20 cellular contexts compared by ENCODE assay signal in the genomic region with DNA sequence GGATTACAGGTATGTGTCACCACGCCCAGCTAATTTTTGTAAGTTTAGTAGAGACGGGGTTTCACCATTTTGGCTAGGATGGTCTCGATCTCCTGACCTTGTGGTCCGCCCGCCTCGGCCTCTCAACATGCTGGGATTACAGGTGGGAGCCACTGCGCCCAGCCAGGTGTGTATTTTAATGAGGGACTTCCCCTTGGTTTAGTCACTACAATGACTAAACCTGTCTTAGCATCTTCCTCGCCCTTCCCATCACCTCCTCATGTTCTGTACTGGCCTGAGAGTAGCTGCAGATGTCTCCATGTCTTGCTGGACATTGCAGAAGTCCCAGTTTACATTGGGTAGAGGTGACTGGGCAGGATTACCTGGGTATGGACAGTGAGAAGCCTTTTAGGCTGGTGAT. TPM values are rescaled to one million over a fixed set of nuclear protein-coding genes. Genes with fewer than 3 reads are reported as not detected.
A peak's percentile ranks its signal among the peaks of the same experiment; 100 is the strongest.
DNase-seq lines count a peak whose midpoint lies in the region; ATAC-seq and TF ChIP-seq lines count a peak whose summit lies in the region.
"Had no signal": no experiment of that assay in that cellular context is flagged by ENCODE, and none has a peak within 500 bp of the region (broad histone marks: within the 10 kb centered on the region; RNA-seq: fewer than 3 reads in every experiment).

No MANE protein-coding gene starts in this region.

- peaks cover 82% of the 10 kb centered on the region for H3K4me1 ChIP-seq in CD8-positive, alpha-beta memory T cell (ENCODE audit: insufficient read depth, low read length)

- peaks cover 76% of the 10 kb centered on the region for H3K4me1 Mint-ChIP-seq in activated CD4-positive, alpha-beta T cell treated with anti-CD3 and anti-CD28 coated beads, Interleukin-2, amount 10 ng/mL, durations not matched to agents 7 days and 5 days
- peaks cover 67 to 78% (median 77%) of the 10 kb centered on the region in 3 donors for H3K4me1 Mint-ChIP-seq in CD8-positive, alpha-beta memory T cell
- peaks cover 78% of the 10 kb centered on the region for H3K4me1 Mint-ChIP-seq in activated CD8-positive, alpha-beta T cell treated with anti-CD3 and anti-CD28 coated beads for 36 hours (ENCODE audit: low read depth)
- H3K4me1 Mint-ChIP-seq in memory B cell: peaks cover 39% of the 10 kb centered on the region

- H3K4me3 ChIP-seq in CD8-positive, alpha-beta memory T cell (ENCODE audit: low read length): peak overlapping the region; percentile 17
- H3K4me3 ChIP-seq: ascending aorta, esophagus muscularis mucosa, left lung, SJCRH30, thoracic aorta had no signal

- H3K9me3 ChIP-seq in CD8-positive, alpha-beta memory T cell (ENCODE audit: low read length): no peaks in the 10 kb centered on the region
- H3K9me3 ChIP-seq: ascending aorta, esophagus muscularis mucosa, left lung, SJCRH30, thoracic aorta had no signal

- POLR2A ChIA-PET in activated CD4-positive, alpha-beta T cell treated with anti-CD3 and anti-CD28 coated beads, Interleukin-2, amount 10 ng/mL, durations not matched to agents 7 days and 5 days (lab: Charles Lee): no interaction called here
- POLR2A ChIA-PET in CD8-positive, alpha-beta memory T cell (lab: Charles Lee): interaction anchor here (0.6 kb wide), 1 partner anchor 37 kb away, joined by 5 read pairs; the partner anchor contains the start of genes PRMT7 and SLC7A6OS
- POLR2A ChIA-PET in activated CD8-positive, alpha-beta T cell treated with anti-CD3 and anti-CD28 coated beads for 36 hours (lab: Charles Lee): interaction anchor here (0.7 to 5.9 kb wide), 9 partner anchors 10 to 255 kb away, joined by 3 to 42 read pairs (median 4); partner anchors contain the start of genes PRMT7, SLC7A6 and SLC7A6OS

- H3K4me3 Mint-ChIP-seq in activated CD4-positive, alpha-beta T cell treated with anti-CD3 and anti-CD28 coated beads, Interleukin-2, amount 10 ng/mL, durations not matched to agents 7 days and 5 days: peak overlapping the region; percentile 66
- peak overlapping the region in 6 of 7 donors; percentile 5 to 79 (median 76) for H3K4me3 Mint-ChIP-seq in CD8-positive, alpha-beta memory T cell
- H3K4me3 Mint-ChIP-seq in activated CD8-positive, alpha-beta T cell treated with anti-CD3 and anti-CD28 coated beads for 36 hours: no peak overlapping the region
- peak overlapping the region; percentile 14 for H3K4me3 Mint-ChIP-seq in memory B cell

- H3K36me3 Mint-ChIP-seq in activated CD4-positive, alpha-beta T cell treated with anti-CD3 and anti-CD28 coated beads, Interleukin-2, amount 10 ng/mL, durations not matched to agents 7 days and 5 days (ENCODE audit: low read depth): peaks cover 65% of the 10 kb centered on the region
- peaks cover 0 to 50% (median 13%) of the 10 kb centered on the region in 3 donors for H3K36me3 Mint-ChIP-seq in CD8-positive, alpha-beta memory T cell
- peaks cover 57% of the 10 kb centered on the region for H3K36me3 Mint-ChIP-seq in activated CD8-positive, alpha-beta T cell treated with anti-CD3 and anti-CD28 coated beads for 36 hours (ENCODE audit: low read depth)
- peaks cover 12% of the 10 kb centered on the region for H3K36me3 Mint-ChIP-seq in memory B cell

- DNase-seq in activated CD4-positive, alpha-beta T cell treated with anti-CD3 and anti-CD28 coated beads, Interleukin-2, amount 10 ng/mL, durations not matched to agents 7 days and 5 days: no peak
- no peak for DNase-seq in activated CD4-positive, alpha-beta T cell treated with anti-CD3 and anti-CD28 coated beads, Interleukin-2, amount 50 U/mL, for 48 hours
- DNase-seq in CD8-positive, alpha-beta memory T cell: no peak
- no peak for DNase-seq in activated CD8-positive, alpha-beta T cell treated with anti-CD3 and anti-CD28 coated beads for 36 hours
- no peak for DNase-seq in memory B cell (ENCODE audit: low spot score in 2 of 2)
- no peak for DNase-seq in dermis blood vessel endothelial cell
- DNase-seq in AG20443 (ENCODE audit: low spot score): no peak
- no peak for DNase-seq in left colon
- DNase-seq: COR-L47, cortex of kidney, GF-D8, KBM-7, left lung, naive B cell, NCI-H1417 treated with DMSO at 0.1 percent for 48 hours, NCI-H345, SJCRH30 had no signal

- H3K27ac Mint-ChIP-seq in activated CD4-positive, alpha-beta T cell treated with anti-CD3 and anti-CD28 coated beads, Interleukin-2, amount 10 ng/mL, durations not matched to agents 7 days and 5 days: peak overlapping the region; percentile 94
- H3K27ac Mint-ChIP-seq in CD8-positive, alpha-beta memory T cell: peak overlapping the region; percentile 89 to 99 (median 97)
- peak overlapping the region; percentile 96 for H3K27ac Mint-ChIP-seq in activated CD8-positive, alpha-beta T cell treated with anti-CD3 and anti-CD28 coated beads for 36 hours
- H3K27ac Mint-ChIP-seq in memory B cell: peak overlapping the region; percentile 58

- no peak for TF ChIP-seq CTCF in activated CD8-positive, alpha-beta T cell treated with anti-CD3 and anti-CD28 coated beads for 36 hours (IDR thresholded peaks at IDR 0.05)

- intact Hi-C loops in activated CD8-positive, alpha-beta T cell treated with anti-CD3 and anti-CD28 coated beads for 36 hours (cut with micrococcal nuclease): no loop called here
- intact Hi-C loops in left colon (cut with DNase I, micrococcal nuclease): no loop called here

- H3K36me3 ChIP-seq in CD8-positive, alpha-beta memory T cell (ENCODE audit: insufficient read depth, low read length): peaks cover 24% of the 10 kb centered on the region

- H3K27me3 Mint-ChIP-seq in activated CD4-positive, alpha-beta T cell treated with anti-CD3 and anti-CD28 coated beads, Interleukin-2, amount 10 ng/mL, durations not matched to agents 7 days and 5 days: no peaks in the 10 kb centered on the region
- peaks cover 0 to 2% of the 10 kb centered on the region in 2 donors for H3K27me3 Mint-ChIP-seq in CD8-positive, alpha-beta memory T cell
- H3K27me3 Mint-ChIP-seq in activated CD8-positive, alpha-beta T cell treated with anti-CD3 and anti-CD28 coated beads for 36 hours: no peaks in the 10 kb centered on the region
- H3K27me3 Mint-ChIP-seq in memory B cell: no peaks in the 10 kb centered on the region
- H3K27me3 Mint-ChIP-seq: naive B cell had no signal

- H3K9me3 Mint-ChIP-seq in activated CD4-positive, alpha-beta T cell treated with anti-CD3 and anti-CD28 coated beads, Interleukin-2, amount 10 ng/mL, durations not matched to agents 7 days and 5 days: no peaks in the 10 kb centered on the region
- H3K9me3 Mint-ChIP-seq in CD8-positive, alpha-beta memory T cell: no peaks in the 10 kb centered on the region
- no peaks in the 10 kb centered on the region for H3K9me3 Mint-ChIP-seq in activated CD8-positive, alpha-beta T cell treated with anti-CD3 and anti-CD28 coated beads for 36 hours
- no peaks in the 10 kb centered on the region for H3K9me3 Mint-ChIP-seq in memory B cell
- H3K9me3 Mint-ChIP-seq: naive B cell had no signal

- H3K27me3 ChIP-seq in CD8-positive, alpha-beta memory T cell (ENCODE audit: insufficient read depth, low read length, poor library complexity, severe bottlenecking): no peaks in the 10 kb centered on the region
- H3K27me3 ChIP-seq: ascending aorta, esophagus muscularis mucosa, left lung, SJCRH30 had no signal

- H3K27ac ChIP-seq in CD8-positive, alpha-beta memory T cell (ENCODE audit: low read depth, low read length): no peak overlapping the region
- H3K27ac ChIP-seq: left lung, SJCRH30 had no signal

- ATAC-seq in activated CD8-positive, alpha-beta T cell treated with anti-CD3 and anti-CD28 coated beads for 36 hours: no peak
- ATAC-seq in memory B cell (ENCODE audit: low read depth): no peak
- no peak for ATAC-seq in left colon
- ATAC-seq: left lung had no signal

- CTCF ChIA-PET in activated CD4-positive, alpha-beta T cell treated with anti-CD3 and anti-CD28 coated beads, Interleukin-2, amount 10 ng/mL, durations not matched to agents 7 days and 5 days (lab: Charles Lee): interaction anchor here (1.3 to 3.6 kb wide), 6 partner anchors 10 to 26 kb away, joined by 3 to 16 read pairs (median 12); partner anchors contain the start of gene SLC7A6
- CTCF ChIA-PET in CD8-positive, alpha-beta memory T cell (lab: Charles Lee): interaction anchor here (1.0 to 22.1 kb wide), 3 partner anchors 10 to 54 kb away, joined by 6 to 319 read pairs (median 19); partner anchors contain the start of gene SLC7A6
- CTCF ChIA-PET in activated CD8-positive, alpha-beta T cell treated with anti-CD3 and anti-CD28 coated beads for 36 hours (lab: Charles Lee): interaction anchor here (1.3 to 8.5 kb wide), 3 partner anchors 11 to 55 kb away, joined by 6 to 97 read pairs (median 43); partner anchors contain the start of gene SLC7A6

RNA-seq across cellular contexts. Expression of gene SLC7A6, which starts 9.6 kb away (rescaled TPM):
- 100 to 1,000 TPM; 116 to 130 TPM for total RNA-seq in activated CD4-positive, alpha-beta T cell treated with anti-CD3 and anti-CD28 coated beads, Interleukin-2, amount 10 ng/mL, durations not matched to agents 7 days and 5 days
- 10 to 100 TPM; 91.2 to 94.9 TPM for total RNA-seq in CD8-positive, alpha-beta memory T cell
- polyA plus RNA-seq in CD8-positive, alpha-beta memory T cell: 18.7 TPM
- total RNA-seq in activated CD8-positive, alpha-beta T cell treated with anti-CD3 and anti-CD28 coated beads for 36 hours: 10 to 100 TPM; 73.8 to 76.9 TPM
- 17.4 and 31.1 TPM in 2 replicates for total RNA-seq in dermis blood vessel endothelial cell
- 10 to 100 TPM; 23.9 to 45.9 TPM for total RNA-seq in left colon

RNA-seq across cellular contexts. Expression of gene PLA2G15, which starts 28.7 kb away (rescaled TPM):
- 10 to 100 TPM in 1 of 2 experiments, 1 to 10 TPM in 1; 8.4 to 10.1 TPM for total RNA-seq in activated CD4-positive, alpha-beta T cell treated with anti-CD3 and anti-CD28 coated beads, Interleukin-2, amount 10 ng/mL, durations not matched to agents 7 days and 5 days
- 1 to 10 TPM; 9.0 to 9.4 TPM for total RNA-seq in CD8-positive, alpha-beta memory T cell
- 11.0 TPM for polyA plus RNA-seq in CD8-positive, alpha-beta memory T cell
- 1 to 10 TPM; 6.7 to 6.8 TPM for total RNA-seq in activated CD8-positive, alpha-beta T cell treated with anti-CD3 and anti-CD28 coated beads for 36 hours
- total RNA-seq in dermis blood vessel endothelial cell (28.6 and 38.9 TPM in 2 replicates), left colon (10 to 100 TPM; 15.1 to 15.5 TPM)

RNA-seq across cellular contexts. Expression of gene SLC7A6OS, which starts 36.9 kb away (rescaled TPM):
- total RNA-seq in activated CD4-positive, alpha-beta T cell treated with anti-CD3 and anti-CD28 coated beads, Interleukin-2, amount 10 ng/mL, durations not matched to agents 7 days and 5 days: 10 to 100 TPM; 25.9 to 28.6 TPM
- total RNA-seq in CD8-positive, alpha-beta memory T cell: 10 to 100 TPM; 21.8 to 25.5 TPM
- 28.2 TPM for polyA plus RNA-seq in CD8-positive, alpha-beta memory T cell
- total RNA-seq in activated CD8-positive, alpha-beta T cell treated with anti-CD3 and anti-CD28 coated beads for 36 hours: 10 to 100 TPM; 20.2 to 23.1 TPM
- total RNA-seq in dermis blood vessel endothelial cell (13.3 and 15.5 TPM in 2 replicates), left colon (10 to 100 TPM; 13.9 to 15.4 TPM)

RNA-seq across cellular contexts. Expression of gene PRMT7, which starts 36.9 kb away (rescaled TPM):
- 10 to 100 TPM; 76.9 TPM for total RNA-seq in activated CD4-positive, alpha-beta T cell treated with anti-CD3 and anti-CD28 coated beads, Interleukin-2, amount 10 ng/mL, durations not matched to agents 7 days and 5 days
- total RNA-seq in CD8-positive, alpha-beta memory T cell: 10 to 100 TPM; 61.1 to 67.5 TPM
- polyA plus RNA-seq in CD8-positive, alpha-beta memory T cell: 41.8 TPM
- 10 to 100 TPM; 67.4 to 78.4 TPM for total RNA-seq in activated CD8-positive, alpha-beta T cell treated with anti-CD3 and anti-CD28 coated beads for 36 hours
- 50.0 and 54.4 TPM in 2 replicates for total RNA-seq in dermis blood vessel endothelial cell
- total RNA-seq in left colon: 10 to 100 TPM; 26.3 to 27.7 TPM

RNA-seq across cellular contexts. Expression of gene ESRP2, which starts 38.0 kb away (rescaled TPM):
- under 1 TPM in 1 of 2 experiments, not detected in 1; 0.08 TPM for total RNA-seq in activated CD4-positive, alpha-beta T cell treated with anti-CD3 and anti-CD28 coated beads, Interleukin-2, amount 10 ng/mL, durations not matched to agents 7 days and 5 days
- total RNA-seq in CD8-positive, alpha-beta memory T cell: under 1 TPM; 0.11 to 0.27 TPM
- polyA plus RNA-seq in CD8-positive, alpha-beta memory T cell: 0.32 TPM
- total RNA-seq in activated CD8-positive, alpha-beta T cell treated with anti-CD3 and anti-CD28 coated beads for 36 hours: under 1 TPM; 0.65 to 0.77 TPM
- total RNA-seq in dermis blood vessel endothelial cell: 3.6 and 4.1 TPM in 2 replicates
- 100 to 1,000 TPM in 1 of 2 donors, 10 to 100 TPM in 1; 87.5 to 120 TPM for total RNA-seq in left colon
- total RNA-seq: ascending aorta had no signal
